Comparison of ENCODE assay signal across 17 cellular contexts in the genomic region with DNA sequence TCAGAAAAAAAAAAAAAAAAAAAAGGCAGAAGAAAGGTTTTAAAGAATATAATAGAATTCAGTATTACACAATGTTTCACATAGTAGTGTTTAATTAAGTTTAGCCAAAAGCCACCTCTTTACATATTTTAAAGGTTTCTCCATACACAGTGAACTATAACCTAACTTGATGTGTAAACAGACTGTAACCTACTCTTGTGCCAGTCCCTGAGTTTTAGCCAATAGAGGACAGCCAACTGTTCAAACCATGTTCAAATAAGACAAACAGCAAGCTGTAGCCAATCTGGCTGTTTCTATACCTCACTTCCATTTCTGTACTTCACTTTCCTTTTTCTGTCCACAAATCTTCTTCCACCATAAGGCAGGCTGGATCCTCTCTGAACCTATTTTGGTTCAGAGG.
DNase-seq lines count a peak whose midpoint lies in the region; ATAC-seq, FAIRE-seq and TF ChIP-seq lines count a peak whose summit lies in the region.
"Had no signal": no experiment of that assay in that cellular context is flagged by ENCODE, and none has a peak within 500 bp of the region (broad histone marks: within the 10 kb centered on the region; RNA-seq: fewer than 3 reads in every experiment).

No MANE protein-coding gene starts in this region.

- peaks cover 33% of the 10 kb centered on the region for H3K79me2 ChIP-seq in GM23338 (replicated peaks; ENCODE audit: insufficient read depth)
- peaks cover 0 to 20% of the 10 kb centered on the region in 2 experiments; a peak in 2 of 4 replicates for H3K79me2 ChIP-seq in H1 (ENCODE audit: control insufficient read depth in 1 of 2, insufficient read depth in 2 of 2, low read length in 2 of 2)

- no peak for TF ChIP-seq EP300 in H1 (IDR thresholded peaks at IDR 0.05; ENCODE audit: borderline replicate concordance in 1 of 2, low read depth in 2 of 2, low read length in 2 of 2)

- H2AK5ac ChIP-seq in H1 (ENCODE audit: low read depth, low read length), result no peak overlapping the region

- H2BK5ac ChIP-seq in H1 (ENCODE audit: low read depth, low read length), result no peak overlapping the region

- H3K4me3 Mint-ChIP-seq in GM23338 (no peak overlapping the region), WTC11 (no peak overlapping the region)
- H3K4me3 Mint-ChIP-seq: CD4-positive, alpha-beta memory T cell; HFFc6 had no signal

- no peak overlapping the region for H3K4me2 ChIP-seq in GM23338
- H3K4me2 ChIP-seq in H1 (ENCODE audit: insufficient read depth in 1 of 2, low read depth in 2 of 2, low read length in 2 of 2), result no peak overlapping the region
- H3K4me2 ChIP-seq: A549 had no signal

- H2AFZ ChIP-seq in GM23338 (no peak overlapping the region), H1 (ENCODE audit: low read length) (no peak overlapping the region)

- no peak overlapping the region for H4K91ac ChIP-seq in H1 (replicated peaks; ENCODE audit: insufficient read length, low read length)

- H3K56ac ChIP-seq in H1 (replicated peaks; ENCODE audit: insufficient read length, low read depth, low read length), result no peak overlapping the region

- peaks cover 49% of the 10 kb centered on the region for H3K4me1 Mint-ChIP-seq in GM23338
- H3K4me1 Mint-ChIP-seq in WTC11, result peaks cover 59% of the 10 kb centered on the region
- H3K4me1 Mint-ChIP-seq: CD4-positive, alpha-beta memory T cell had no signal

- H3K4ac ChIP-seq in H1 (replicated peaks; ENCODE audit: insufficient read length, low read depth, low read length), result no peak overlapping the region

- no peak for DNase-seq in GM23338 (ENCODE audit: low spot score)
- DNase-seq in WTC11 (ENCODE audit: low spot score), result no peak
- no peak for DNase-seq in H1 (ENCODE audit: low read depth in 1 of 2, low spot score in 2 of 2)
- DNase-seq in DMS53 treated with DMSO at 0.1 percent for 48 hours (lab: John Stamatoyannopoulos, UW; ENCODE audit: unreplicated experiment), result no peak
- DNase-seq in ACHN, result no peak
- DNase-seq in lower lobe of right lung, result no peak
- DNase-seq: 8988T; C1 segment of cervical spinal cord; Calu3; CD4-positive, alpha-beta memory T cell; COR-L47; DMS53; DND-41; HFFc6 had no signal

- H3K36me3 ChIP-seq in GM23338 (ENCODE audit: insufficient read depth) (peaks cover 14% of the 10 kb centered on the region), H1 (ENCODE audit: control insufficient read depth in 2 of 4, insufficient read depth in 4 of 4, low read length in 3 of 4) (peaks cover 4 to 53% (median 18%) of the 10 kb centered on the region in 4 experiments; a peak in 5 of 8 replicates), lower lobe of right lung (no peaks in the 10 kb centered on the region)
- H3K36me3 ChIP-seq: HAP-1 had no signal

- H2BK15ac ChIP-seq in H1 (ENCODE audit: low read length), result no peak overlapping the region

- H2BK20ac ChIP-seq in H1 (ENCODE audit: low read length), result no peak overlapping the region

- H3K27ac ChIP-seq in GM23338 (ENCODE audit: low read depth) (peak overlapping the region; percentile 79), H1 (ENCODE audit: low read depth, low read length) (no peak overlapping the region), lower lobe of right lung (no peak overlapping the region)
- H3K27ac ChIP-seq: A549 had no signal

- no peaks in the 10 kb centered on the region; the same call in 1 of the 3 replicates for H3K9me3 Mint-ChIP-seq in GM23338
- H3K9me3 Mint-ChIP-seq in WTC11, result no peaks in the 10 kb centered on the region
- H3K9me3 Mint-ChIP-seq: CD4-positive, alpha-beta memory T cell had no signal

- H3K27ac Mint-ChIP-seq in GM23338, result no peak overlapping the region
- H3K27ac Mint-ChIP-seq in WTC11, result peak overlapping the region; percentile 19
- H3K27ac Mint-ChIP-seq: CD4-positive, alpha-beta memory T cell; HFFc6 had no signal

- H3K4me3 ChIP-seq in GM23338 (no peak overlapping the region), H1 (ENCODE audit: extremely low read depth in 1 of 4, insufficient read depth in 2 of 4, low read depth in 3 of 4, low read length in 4 of 4) (no peak overlapping the region), lower lobe of right lung (no peak overlapping the region)
- H3K4me3 ChIP-seq: A549, HAP-1 had no signal

- in situ Hi-C loops in ACHN (cut with HindIII; ENCODE audit: low pct_ligation_motif_present, low pct_unique_long_range_greater_than_20kb, low sequenced_read_pairs), result no loop called here

- CTCF ChIA-PET in WTC11 (lab: Charles Lee), result no interaction called here
- CTCF ChIA-PET in H1 (lab: Charles Lee; ENCODE audit: partially characterized antibody), result no interaction called here

- POLR2A ChIA-PET in WTC11 (lab: Charles Lee) (no interaction called here), H1 (lab: Charles Lee; ENCODE audit: partially characterized antibody) (interaction anchor here (1.1 to 1.3 kb wide), 3 partner anchors 11 to 181 kb away, joined by 3 to 4 read pairs (median 3); no protein-coding TSS in a partner anchor)

- no peaks in the 10 kb centered on the region for H3K23me2 ChIP-seq in H1 (ENCODE audit: low read depth, low read length)

- intact Hi-C loops in lower lobe of right lung (cut with DNase I), result no loop called here

- no peak for ATAC-seq in GM23338
- ATAC-seq in WTC11, result no peak
- ATAC-seq in lower lobe of right lung, result no peak
- ATAC-seq: A549 had no signal

- H3K9ac ChIP-seq in H1 (replicated peaks in 1 of 4; ENCODE audit: extremely low read depth in 1 of 4, low read depth in 3 of 4, low read length in 3 of 4), result no peak overlapping the region

- no peak overlapping the region for H2BK12ac ChIP-seq in H1 (ENCODE audit: low read depth, low read length)

- H3K79me1 ChIP-seq in H1 (ENCODE audit: low read depth, low read length), result no peaks in the 10 kb centered on the region

- no peak overlapping the region for H4K8ac ChIP-seq in H1 (ENCODE audit: extremely low read depth, insufficient read depth, low read length)

- H3K4me1 ChIP-seq in GM23338 (ENCODE audit: insufficient read depth) (peaks cover 28% of the 10 kb centered on the region), H1 (replicated peaks in 1 of 4; ENCODE audit: control insufficient read depth in 3 of 4, insufficient read depth in 4 of 4, low read length in 3 of 4) (peaks cover 0 to 4% (median 1%) of the 10 kb centered on the region in 4 experiments; a peak in 2 of 7 replicates), lower lobe of right lung (no peaks in the 10 kb centered on the region)
- H3K4me1 ChIP-seq: A549, HAP-1 had no signal

- no peak overlapping the region for H2BK120ac ChIP-seq in H1 (replicated peaks; ENCODE audit: low read depth, low read length)

- H3K27me3 Mint-ChIP-seq in GM23338 (ENCODE audit: insufficient read depth, low read depth, poor library complexity), result peaks cover 31% of the 10 kb centered on the region
- H3K27me3 Mint-ChIP-seq in WTC11 (ENCODE audit: low read depth), result peaks cover 3% of the 10 kb centered on the region; the same call in 1 of the 2 replicates

- no peak overlapping the region for H3K18ac ChIP-seq in H1 (ENCODE audit: extremely low read depth, low read length)

- TF ChIP-seq POLR2A in H1 (IDR thresholded peaks at IDR 0.05; ENCODE audit: control extremely low read depth in 1 of 2, low read depth in 2 of 2, low read length in 2 of 2), result peak in 1 of 2 experiments; percentile 78; a peak in 2 of 3 replicates

- no peak overlapping the region for H4K5ac ChIP-seq in H1 (ENCODE audit: insufficient read length, low read depth, low read length)

- TF ChIP-seq CTCF in GM23338 (conservative IDR thresholded peaks at IDR 0.05; ENCODE audit: low read depth in 2 of 2) (no peak), WTC11 (IDR thresholded peaks at IDR 0.05) (no peak), H1 (IDR thresholded peaks at IDR 0.05; ENCODE audit: control extremely low read depth in 1 of 3, insufficient read depth in 1 of 3, low read depth in 1 of 3, low read length in 3 of 3) (no peak), lower lobe of right lung (IDR thresholded peaks at IDR 0.05) (no peak)

- peak; percentile 74 for FAIRE-seq in H1 (lab: Jason Lieb, UNC)
- FAIRE-seq: A549, GM12892 had no signal

- no peaks in the 10 kb centered on the region for H3K9me2 ChIP-seq in GM23338 (ENCODE audit: insufficient read depth)

- H3K27me3 ChIP-seq in GM23338 (ENCODE audit: insufficient read depth) (0 out of 2 replicates have a peak, but pooled peaks cover 4% of the 10 kb centered on the region), H1 (replicated peaks in 1 of 4; ENCODE audit: control insufficient read depth in 3 of 4, extremely low read depth in 1 of 4, insufficient read depth in 3 of 4, low read length in 3 of 4) (no peaks in the 10 kb centered on the region), lower lobe of right lung (ENCODE audit: low read depth) (no peaks in the 10 kb centered on the region)

- peaks cover 55% of the 10 kb centered on the region for H3K36me3 Mint-ChIP-seq in GM23338 (ENCODE audit: low read depth)
- peaks cover 52% of the 10 kb centered on the region for H3K36me3 Mint-ChIP-seq in WTC11
- H3K36me3 Mint-ChIP-seq: CD4-positive, alpha-beta memory T cell had no signal

- H4K20me1 ChIP-seq in GM23338 (replicated peaks; ENCODE audit: insufficient read depth) (peaks cover 11% of the 10 kb centered on the region; the same call in 1 of the 2 replicates), H1 (replicated peaks in 1 of 2; ENCODE audit: control insufficient read depth in 1 of 2, insufficient read depth in 2 of 2, low read length in 2 of 2) (peaks cover 0 to 1% of the 10 kb centered on the region in 2 experiments)

- peaks cover 30% of the 10 kb centered on the region for H3F3A ChIP-seq in GM23338 (replicated peaks; ENCODE audit: low read depth)

- H3K14ac ChIP-seq in H1 (ENCODE audit: insufficient read length), result no peak overlapping the region

- no peak overlapping the region for H3K23ac ChIP-seq in H1 (ENCODE audit: insufficient read length)

- H3K9me3 ChIP-seq in H1 (ENCODE audit: insufficient read depth in 2 of 2, low read depth in 1 of 2, low read length in 1 of 2) (no peaks in the 10 kb centered on the region), lower lobe of right lung (no peaks in the 10 kb centered on the region)
- H3K9me3 ChIP-seq: A549, HAP-1 had no signal

- no peak for TF ChIP-seq RAD21 in H1 (IDR thresholded peaks at IDR 0.05 in 1 of 2, conservative IDR thresholded peaks at IDR 0.05 in 1 of 2; ENCODE audit: low read depth in 2 of 2, low read length in 2 of 2)

TF ChIP-seq in GM23338, 12 proteins besides CTCF, POLR2A, EP300 and RAD21 (continues in another document):
- TF ChIP-seq EZH2phosphoT487 (IDR thresholded peaks at IDR 0.05; ENCODE audit: unreplicated experiment) (no peak), STAT1 (IDR thresholded peaks at IDR 0.05; ENCODE audit: unreplicated experiment) (no peak), POLR2AphosphoS5 (IDR thresholded peaks at IDR 0.05; ENCODE audit: low read depth) (no peak)

TF ChIP-seq in WTC11, 78 proteins besides CTCF, POLR2A, EP300 and RAD21 (continues in another document):
- TF ChIP-seq ELF4 (CRISPR knock-in tag; IDR thresholded peaks at IDR 0.05; ENCODE audit: low read depth), result no peak
- no peak for TF ChIP-seq FOXK1 (CRISPR knock-in tag; IDR thresholded peaks at IDR 0.05)
- TF ChIP-seq NFE2L1 (CRISPR knock-in tag; IDR thresholded peaks at IDR 0.05), result no peak

TF ChIP-seq in H1, 55 proteins besides CTCF, POLR2A, EP300 and RAD21:
- peak; percentile 79 for TF ChIP-seq POLR2AphosphoS5 (IDR thresholded peaks at IDR 0.05; ENCODE audit: low read depth, low read length)
- TF ChIP-seq TEAD4 (IDR thresholded peaks at IDR 0.05; ENCODE audit: low read depth, low read length), result no peak
- TF ChIP-seq CREB1 (IDR thresholded peaks at IDR 0.05), result no peak
